Comparison of ENCODE assay signal across 20 cellular contexts in the genomic region with DNA sequence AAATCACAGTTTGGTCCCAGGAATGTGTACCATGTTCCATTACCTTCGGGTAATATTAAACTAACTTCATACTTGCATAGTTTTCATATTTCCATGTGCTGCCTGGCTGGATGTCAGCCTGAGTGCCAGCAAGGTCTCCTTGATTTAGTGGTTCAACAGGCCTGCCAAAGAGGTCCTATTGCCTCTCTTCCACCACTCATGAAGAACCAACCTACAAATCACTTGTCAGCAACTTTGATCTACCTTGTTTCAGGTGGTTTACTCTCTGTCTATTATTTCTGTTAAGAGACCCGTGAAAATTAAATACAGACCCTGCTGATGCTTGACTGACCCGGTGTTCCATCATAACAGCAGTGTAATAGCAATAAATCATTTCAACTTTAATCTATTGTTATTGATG.
A peak's percentile ranks its signal among the peaks of the same experiment; 100 is the strongest.
DNase-seq lines count a peak whose midpoint lies in the region; ATAC-seq, FAIRE-seq and TF ChIP-seq lines count a peak whose summit lies in the region.
"Had no signal": no experiment of that assay in that cellular context is flagged by ENCODE, and none has a peak within 500 bp of the region (broad histone marks: within the 10 kb centered on the region; RNA-seq: fewer than 3 reads in every experiment).

No MANE protein-coding gene starts in this region.

- DNase-seq in NCI-H146 (lab: John Stamatoyannopoulos, UW) (peak; percentile 5), NCI-H146 treated with DMSO at 0.1 percent for 48 hours (lab: John Stamatoyannopoulos, UW; ENCODE audit: unreplicated experiment) (no peak), SK-N-MC (ENCODE audit: low read depth, low spot score) (no peak), keratinocyte (ENCODE audit: low read depth, low spot score) (no peak), upper lobe of right lung (no peak), NCI-H2227 (lab: John Stamatoyannopoulos, UW; ENCODE audit: unreplicated experiment) (no peak), amygdala (lab: John Stamatoyannopoulos, UW) (no peak)
- DNase-seq: 8988T; CD4-positive, alpha-beta memory T cell; DMS79 treated with DMSO at 0.1 percent for 48 hours; GDM1; NCI-H1092; NCI-H187; NCI-H774; PC-3 had no signal

- no peak overlapping the region for H2AFZ ChIP-seq in keratinocyte (ENCODE audit: control insufficient read depth, low read length)

- dilution Hi-C loops in keratinocyte (cut with MboI; ENCODE audit: extremely low pct_ligation_motif_present, low sequenced_read_pairs), result no loop called here

- ATAC-seq in upper lobe of right lung (peak; percentile 14), HG02759 (IDR thresholded peaks at IDR 0.05; ENCODE audit: unreplicated experiment) (no peak)
- ATAC-seq: GM12878, PC-3 had no signal

- H3K4me2 ChIP-seq in keratinocyte (ENCODE audit: control insufficient read depth, extremely low read depth, insufficient read depth, low read depth, low read length), result no peak overlapping the region
- H3K4me2 ChIP-seq: KMS-11 had no signal

- no peaks in the 10 kb centered on the region for H3K4me1 ChIP-seq in keratinocyte (ENCODE audit: control insufficient read depth, extremely low read depth, insufficient read depth, low read length)
- H3K4me1 ChIP-seq in upper lobe of right lung, result no peaks in the 10 kb centered on the region
- H3K4me1 ChIP-seq: SJSA1 had no signal

- H3K27me3 ChIP-seq in keratinocyte (ENCODE audit: control insufficient read depth, extremely low read depth, insufficient read depth, low read length) (no peaks in the 10 kb centered on the region), upper lobe of right lung (no peaks in the 10 kb centered on the region)
- H3K27me3 ChIP-seq: SJSA1 had no signal

- H4K20me1 ChIP-seq in keratinocyte (ENCODE audit: control insufficient read depth, extremely low read depth, insufficient read depth, low read length), result no peaks in the 10 kb centered on the region

- no peak overlapping the region for H3K9ac ChIP-seq in SK-N-MC (ENCODE audit: insufficient read length)
- no peak overlapping the region for H3K9ac ChIP-seq in keratinocyte (ENCODE audit: control insufficient read depth, extremely low read depth, insufficient read depth, low read length)
- H3K9ac ChIP-seq: KMS-11 had no signal

- H3K27ac ChIP-seq in SK-N-MC, result peak overlapping the region; percentile 94
- H3K27ac ChIP-seq in keratinocyte (ENCODE audit: control insufficient read depth, insufficient read depth, low read length), result no peak overlapping the region
- H3K27ac ChIP-seq in upper lobe of right lung, result no peak overlapping the region
- H3K27ac ChIP-seq: KMS-11, SJSA1 had no signal

- H3K4me3 ChIP-seq in SK-N-MC, result no peak overlapping the region
- no peak overlapping the region for H3K4me3 ChIP-seq in keratinocyte (ENCODE audit: control insufficient read depth in 2 of 3, extremely low read depth in 1 of 3, insufficient read depth in 2 of 3, low read depth in 1 of 3, low read length in 3 of 3)
- H3K4me3 ChIP-seq in upper lobe of right lung, result no peak overlapping the region
- H3K4me3 ChIP-seq: GM12878, SJSA1 had no signal

- TF ChIP-seq CTCF in keratinocyte (optimal IDR thresholded peaks at IDR 0.05 in 1 of 3, IDR thresholded peaks at IDR 0.05 in 1 of 3, conservative IDR thresholded peaks at IDR 0.05 in 1 of 3; ENCODE audit: extremely low read depth in 1 of 3, insufficient read depth in 2 of 3, low read length in 3 of 3) (no peak), upper lobe of right lung (IDR thresholded peaks at IDR 0.05) (no peak)

- intact Hi-C loops in upper lobe of right lung (cut with DNase I), result no loop called here

- no peaks in the 10 kb centered on the region for H3K36me3 ChIP-seq in SK-N-MC (ENCODE audit: insufficient read depth, low read length)
- no peaks in the 10 kb centered on the region for H3K36me3 ChIP-seq in keratinocyte (ENCODE audit: control insufficient read depth in 2 of 2, extremely low read depth in 1 of 2, insufficient read depth in 2 of 2, low read length in 2 of 2)
- no peaks in the 10 kb centered on the region for H3K36me3 ChIP-seq in upper lobe of right lung
- H3K36me3 ChIP-seq: SJSA1 had no signal

- peak; percentile 65 for FAIRE-seq in keratinocyte (lab: Jason Lieb, UNC)
- FAIRE-seq: GM12878, H1 had no signal

- H3K9me3 ChIP-seq in SK-N-MC (ENCODE audit: low read depth, low read length), result no peaks in the 10 kb centered on the region
- H3K9me3 ChIP-seq in keratinocyte (ENCODE audit: control insufficient read depth, low read depth, low read length), result no peaks in the 10 kb centered on the region
- no peaks in the 10 kb centered on the region for H3K9me3 ChIP-seq in upper lobe of right lung
- H3K9me3 ChIP-seq: SJSA1 had no signal

- no peaks in the 10 kb centered on the region for H3K9me1 ChIP-seq in keratinocyte (ENCODE audit: control insufficient read depth, extremely low read depth, insufficient read depth, low read length)

- no peaks in the 10 kb centered on the region for H3K79me2 ChIP-seq in keratinocyte (ENCODE audit: control insufficient read depth, insufficient read depth, low read length)
